1 cellular context compared by ENCODE assay signal in genomic region chr6:44387346-44388134, GRCh38.
TF ChIP-seq lines count a peak whose summit lies in the region.

Gene CDC5L, plus strand, starts transcription at chr6:44387706. Its CDS starts 118 bp downstream, at chr6:44387824.

TF ChIP-seq in K562, 482 proteins besides CTCF, POLR2A, EP300 and RAD21 (continued from another document and continues in another):
- no peak for TF ChIP-seq ZNF518B (CRISPR knock-in tag; IDR thresholded peaks at IDR 0.05)
- TF ChIP-seq, protein P1, sequence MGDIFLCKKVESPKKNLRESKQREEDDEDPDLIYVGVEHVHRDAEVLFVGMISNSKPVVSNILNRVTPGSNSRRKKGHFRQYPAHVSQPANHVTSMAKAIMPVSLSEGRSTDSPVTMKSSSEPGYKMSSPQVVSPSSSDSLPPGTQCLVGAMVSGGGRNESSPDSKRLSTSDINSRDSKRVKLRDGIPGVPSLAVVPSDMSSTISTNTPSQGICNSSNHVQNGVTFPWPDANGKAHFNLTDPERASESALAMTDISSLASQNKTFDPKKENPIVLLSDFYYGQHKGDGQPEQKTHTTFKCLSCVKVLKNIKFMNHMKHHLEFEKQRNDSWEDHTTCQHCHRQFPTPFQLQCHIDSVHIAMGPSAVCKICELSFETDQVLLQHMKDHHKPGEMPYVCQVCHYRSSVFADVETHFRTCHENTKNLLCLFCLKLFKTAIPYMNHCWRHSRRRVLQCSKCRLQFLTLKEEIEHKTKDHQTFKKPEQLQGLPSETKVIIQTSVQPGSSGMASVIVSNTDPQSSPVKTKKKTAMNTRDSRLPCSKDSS (IDR thresholded peaks at IDR 0.05; ENCODE audit: low read depth, partially characterized antibody) = no peak
- peak in 1 of 2 experiments; percentile 36; a peak in 1 of 3 replicates for TF ChIP-seq CBX3 (IDR thresholded peaks at IDR 0.05; ENCODE audit: borderline replicate concordance in 1 of 2, low read length in 2 of 2)
- TF ChIP-seq BACH1 (tag; IDR thresholded peaks at IDR 0.05) = no peak; the same call in 1 of the 2 replicates
- TF ChIP-seq MTA3 (IDR thresholded peaks at IDR 0.05; ENCODE audit: borderline replicate concordance) = peak; percentile 92; the same call in 1 of the 2 replicates
- no peak for TF ChIP-seq TCF15 (CRISPR knock-in tag; IDR thresholded peaks at IDR 0.05)
- TF ChIP-seq GATA2 (CRISPR knock-in tag; IDR thresholded peaks at IDR 0.05) = no peak
- peak; percentile 14; the same call in 1 of the 2 replicates for TF ChIP-seq LEF1 (IDR thresholded peaks at IDR 0.05)
- peak; percentile 38; the same call in 1 of the 2 replicates for TF ChIP-seq NFRKB (IDR thresholded peaks at IDR 0.05; ENCODE audit: low read depth)
- TF ChIP-seq NFYB (IDR thresholded peaks at IDR 0.05; ENCODE audit: extremely low read depth, insufficient read length) = no peak
- no peak for TF ChIP-seq GABPB2 (CRISPR knock-in tag; conservative IDR thresholded peaks at IDR 0.05)
- TF ChIP-seq ZNF507 (tag; conservative IDR thresholded peaks at IDR 0.05) = no peak
- no peak for TF ChIP-seq ZC3H11A (IDR thresholded peaks at IDR 0.05; ENCODE audit: low read depth, low read length)
- no peak for TF ChIP-seq HDGF (IDR thresholded peaks at IDR 0.05)
- no peak for TF ChIP-seq DNMT1 (IDR thresholded peaks at IDR 0.05)
- no peak for TF ChIP-seq E4F1 (CRISPR knock-in tag; IDR thresholded peaks at IDR 0.05; ENCODE audit: borderline replicate concordance)
- TF ChIP-seq ZNF408 (CRISPR knock-in tag; IDR thresholded peaks at IDR 0.05; ENCODE audit: low read depth) = no peak
- no peak; the same call in 1 of the 2 replicates for TF ChIP-seq TFE3 (CRISPR knock-in tag; IDR thresholded peaks at IDR 0.05)
- TF ChIP-seq RREB1 (CRISPR knock-in tag; IDR thresholded peaks at IDR 0.05) = 0 out of 2 replicates have a peak, but pooled peaks have one; percentile 10
- TF ChIP-seq SIN3A (IDR thresholded peaks at IDR 0.05; ENCODE audit: borderline replicate concordance in 2 of 2, control insufficient read depth in 1 of 2, low read depth in 2 of 2, low read length in 2 of 2) = peak; percentile 86 to 89; a peak in 3 of 4 replicates
- TF ChIP-seq MCM2 (IDR thresholded peaks at IDR 0.05; ENCODE audit: low read depth) = no peak
- TF ChIP-seq ZNF217 (CRISPR knock-in tag; IDR thresholded peaks at IDR 0.05) = no peak
- TF ChIP-seq MIER1 (IDR thresholded peaks at IDR 0.05; ENCODE audit: low read depth) = no peak
- peak; percentile 53; the same call in 1 of the 2 replicates for TF ChIP-seq DMBX1 (CRISPR knock-in tag; IDR thresholded peaks at IDR 0.05; ENCODE audit: borderline replicate concordance)
- peak; percentile 98 for TF ChIP-seq CREM (IDR thresholded peaks at IDR 0.05; ENCODE audit: low read depth)
- TF ChIP-seq MCM7 (IDR thresholded peaks at IDR 0.05) = no peak
- no peak for TF ChIP-seq TRIM24 (IDR thresholded peaks at IDR 0.05)
- TF ChIP-seq NCOA2 (IDR thresholded peaks at IDR 0.05; ENCODE audit: partially characterized antibody in 2 of 2) = no peak
- no peak for TF ChIP-seq PHF21A (IDR thresholded peaks at IDR 0.05; ENCODE audit: borderline replicate concordance, low read depth)
- TF ChIP-seq FOXP4 (CRISPR knock-in tag; IDR thresholded peaks at IDR 0.05; ENCODE audit: borderline replicate concordance) = peak; percentile 78; the same call in 1 of the 2 replicates
- no peak for TF ChIP-seq BHLHE40 (IDR thresholded peaks at IDR 0.05; ENCODE audit: low read length)
- TF ChIP-seq NR1H2 (CRISPR knock-in tag; IDR thresholded peaks at IDR 0.05) = 0 out of 2 replicates have a peak, but pooled peaks have one; percentile 3
- TF ChIP-seq ZFP91 (CRISPR knock-in tag; IDR thresholded peaks at IDR 0.05) = no peak
- TF ChIP-seq IRF9 (tag; IDR thresholded peaks at IDR 0.05) = no peak
- TF ChIP-seq POLR2AphosphoS5 (IDR thresholded peaks at IDR 0.05; ENCODE audit: control insufficient read depth, insufficient read depth, low read depth, low read length) = peak; percentile 95
